Comparison of ENCODE assay signal across 8 cellular contexts in the genomic region with DNA sequence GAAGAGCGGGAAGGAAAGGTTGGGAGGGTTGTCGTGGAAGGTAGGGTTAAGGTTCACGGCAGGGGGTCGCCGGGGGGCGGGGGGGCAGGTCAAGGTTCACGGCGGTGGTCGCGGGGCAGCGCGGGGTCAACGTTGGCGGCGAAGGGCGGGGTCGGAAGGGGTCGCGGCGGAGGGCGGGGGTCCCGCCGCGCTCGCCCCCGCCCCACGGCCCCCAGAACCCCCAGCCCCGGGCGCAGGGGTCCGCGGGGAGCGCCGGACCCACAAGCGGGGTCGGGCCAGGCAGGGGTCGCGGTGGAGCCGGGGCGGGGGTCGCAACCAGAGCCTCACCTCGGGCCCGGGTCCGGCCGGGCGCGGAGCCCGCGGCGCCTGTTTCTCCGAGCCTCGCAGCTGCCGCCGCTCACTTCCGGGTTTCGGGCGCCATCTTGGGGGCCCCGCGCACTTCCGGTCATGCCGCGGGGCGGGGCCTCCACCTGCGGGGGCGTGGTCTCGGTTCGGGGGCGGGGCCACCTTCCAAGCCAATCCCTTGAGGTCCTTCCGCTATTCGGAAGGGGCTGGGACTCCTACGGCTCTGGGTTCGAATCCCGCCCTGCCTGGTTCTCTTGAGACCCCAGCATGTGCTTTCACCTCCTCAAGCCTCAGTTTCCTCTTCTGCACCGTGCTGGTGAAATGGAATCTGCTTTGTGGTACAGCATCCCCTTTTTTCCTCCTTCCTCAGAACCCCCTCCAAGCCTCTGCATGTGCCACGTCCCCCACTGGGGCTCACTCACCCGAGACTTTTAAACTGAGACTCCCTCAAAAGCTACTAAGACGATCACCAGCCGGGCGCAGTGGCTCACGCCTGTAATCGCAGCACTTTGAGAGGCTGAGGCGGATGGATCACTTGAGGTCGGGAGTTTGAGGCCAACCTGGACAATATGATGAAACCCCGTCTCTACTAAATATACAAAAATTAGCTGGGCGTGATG. TPM values are rescaled to one million over a fixed set of nuclear protein-coding genes. Genes with fewer than 3 reads are reported as not detected.
DNase-seq lines count a peak whose midpoint lies in the region; ATAC-seq, FAIRE-seq and TF ChIP-seq lines count a peak whose summit lies in the region.

A gene with protein sequence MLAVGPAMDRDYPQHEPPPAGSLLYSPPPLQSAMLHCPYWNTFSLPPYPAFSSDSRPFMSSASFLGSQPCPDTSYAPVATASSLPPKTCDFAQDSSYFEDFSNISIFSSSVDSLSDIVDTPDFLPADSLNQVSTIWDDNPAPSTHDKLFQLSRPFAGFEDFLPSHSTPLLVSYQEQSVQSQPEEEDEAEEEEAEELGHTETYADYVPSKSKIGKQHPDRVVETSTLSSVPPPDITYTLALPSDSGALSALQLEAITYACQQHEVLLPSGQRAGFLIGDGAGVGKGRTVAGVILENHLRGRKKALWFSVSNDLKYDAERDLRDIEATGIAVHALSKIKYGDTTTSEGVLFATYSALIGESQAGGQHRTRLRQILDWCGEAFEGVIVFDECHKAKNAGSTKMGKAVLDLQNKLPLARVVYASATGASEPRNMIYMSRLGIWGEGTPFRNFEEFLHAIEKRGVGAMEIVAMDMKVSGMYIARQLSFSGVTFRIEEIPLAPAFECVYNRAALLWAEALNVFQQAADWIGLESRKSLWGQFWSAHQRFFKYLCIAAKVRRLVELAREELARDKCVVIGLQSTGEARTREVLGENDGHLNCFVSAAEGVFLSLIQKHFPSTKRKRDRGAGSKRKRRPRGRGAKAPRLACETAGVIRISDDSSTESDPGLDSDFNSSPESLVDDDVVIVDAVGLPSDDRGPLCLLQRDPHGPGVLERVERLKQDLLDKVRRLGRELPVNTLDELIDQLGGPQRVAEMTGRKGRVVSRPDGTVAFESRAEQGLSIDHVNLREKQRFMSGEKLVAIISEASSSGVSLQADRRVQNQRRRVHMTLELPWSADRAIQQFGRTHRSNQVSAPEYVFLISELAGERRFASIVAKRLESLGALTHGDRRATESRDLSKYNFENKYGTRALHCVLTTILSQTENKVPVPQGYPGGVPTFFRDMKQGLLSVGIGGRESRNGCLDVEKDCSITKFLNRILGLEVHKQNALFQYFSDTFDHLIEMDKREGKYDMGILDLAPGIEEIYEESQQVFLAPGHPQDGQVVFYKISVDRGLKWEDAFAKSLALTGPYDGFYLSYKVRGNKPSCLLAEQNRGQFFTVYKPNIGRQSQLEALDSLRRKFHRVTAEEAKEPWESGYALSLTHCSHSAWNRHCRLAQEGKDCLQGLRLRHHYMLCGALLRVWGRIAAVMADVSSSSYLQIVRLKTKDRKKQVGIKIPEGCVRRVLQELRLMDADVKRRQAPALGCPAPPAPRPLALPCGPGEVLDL (N-terminal part only) (minus strand): TSS at position 424 of the 965 bp plus-strand sequence. CDS start 19,992 bp downstream, outside the sequence.

- no peaks in the 10 kb centered on the region for H3K27me3 ChIP-seq in right lobe of liver

- WGBS in right lobe of liver (ENCODE audit: insufficient coverage, low coverage, low lambda C conversion rate, missing lambda C conversion rate), result 29% methylated on average over 33 of the region's 84 CpGs

- H3K9me3 ChIP-seq in right lobe of liver, result no peaks in the 10 kb centered on the region

- peaks cover 10% of the 10 kb centered on the region for H3K36me3 Mint-ChIP-seq in activated CD4-positive, alpha-beta memory T cell treated with anti-CD3 and anti-CD28 coated beads for 36 hours

- DNase-seq in GM12892 (ENCODE audit: insufficient read length) (peak; percentile 100), NCI-H748 (lab: John Stamatoyannopoulos, UW; ENCODE audit: unreplicated experiment) (peak; percentile 77), dermis microvascular lymphatic vessel endothelial cell (ENCODE audit: low read depth in 2 of 2) (peak; percentile 63 to 88), right lobe of liver (peak; percentile 89 to 94 (median 91))
- peak; percentile 96 for DNase-seq in activated CD4-positive, alpha-beta memory T cell treated with anti-CD3 and anti-CD28 coated beads for 36 hours
- peak; percentile 93 for DNase-seq in stimulated activated CD4-positive, alpha-beta T cell treated with anti-CD3 and anti-CD28 coated beads, Interleukin-4, amount 100 ng/mL, for 24 hours

- peaks cover 32% of the 10 kb centered on the region for H3K4me1 Mint-ChIP-seq in activated CD4-positive, alpha-beta memory T cell treated with anti-CD3 and anti-CD28 coated beads for 36 hours (ENCODE audit: low read depth)

- peak within 1 kb of the TSS; percentile 91 to 98 (median 96) for H3K27ac ChIP-seq in right lobe of liver

- peak; percentile 95 for FAIRE-seq in GM12892 (lab: Jason Lieb, UNC)

- POLR2A ChIA-PET in activated CD4-positive, alpha-beta memory T cell treated with anti-CD3 and anti-CD28 coated beads for 36 hours (lab: Charles Lee), result interaction anchor here (0.6 to 1.8 kb wide), 3 partner anchors 18 to 95 kb away, joined by 3 to 4 read pairs (median 3); a partner anchor contains a TSS

- H3K4me3 ChIP-seq in right lobe of liver, result peak within 1 kb of the TSS; percentile 74 to 95 (median 78)

- no peaks in the 10 kb centered on the region for H3K27me3 Mint-ChIP-seq in activated CD4-positive, alpha-beta memory T cell treated with anti-CD3 and anti-CD28 coated beads for 36 hours

- H3K4me3 Mint-ChIP-seq in activated CD4-positive, alpha-beta memory T cell treated with anti-CD3 and anti-CD28 coated beads for 36 hours, result peak within 1 kb of the TSS; percentile 89

- TF ChIP-seq CTCF in right lobe of liver (IDR thresholded peaks at IDR 0.05), result no peak

- no peaks in the 10 kb centered on the region for H3K9me3 Mint-ChIP-seq in activated CD4-positive, alpha-beta memory T cell treated with anti-CD3 and anti-CD28 coated beads for 36 hours

- intact Hi-C loops in activated CD4-positive, alpha-beta memory T cell treated with anti-CD3 and anti-CD28 coated beads for 36 hours (cut with micrococcal nuclease), result loop anchor here (1.0 kb wide), 1 partner anchor 42 kb away; no protein-coding TSS in a partner anchor
- intact Hi-C loops in right lobe of liver (cut with DNase I), result no loop called here

- peaks cover 0 to 31% (median 15%) of the 10 kb centered on the region in 4 donors for H3K4me1 ChIP-seq in right lobe of liver

- CTCF ChIA-PET in activated CD4-positive, alpha-beta memory T cell treated with anti-CD3 and anti-CD28 coated beads for 36 hours (lab: Charles Lee), result interaction anchor here (0.6 kb wide), 1 partner anchor 41 kb away, joined by 6 read pairs; no protein-coding TSS in a partner anchor

- H3K36me3 ChIP-seq in right lobe of liver, result no peaks in the 10 kb centered on the region

- ATAC-seq in HG03342 (IDR thresholded peaks at IDR 0.05; ENCODE audit: unreplicated experiment) (peak; percentile 60), right lobe of liver (peak; percentile 63 to 88 (median 78)), GM18861 (IDR thresholded peaks at IDR 0.05; ENCODE audit: unreplicated experiment) (no peak)

- H3K27ac Mint-ChIP-seq in activated CD4-positive, alpha-beta memory T cell treated with anti-CD3 and anti-CD28 coated beads for 36 hours, result peak within 1 kb of the TSS; percentile 92

- peak; percentile 90 for TF ChIP-seq POLR2A in GM12892 (IDR thresholded peaks at IDR 0.05; ENCODE audit: low read depth, low read length)
- peak; percentile 87 for TF ChIP-seq POLR2A in right lobe of liver (IDR thresholded peaks at IDR 0.05)

RNA-seq across cellular contexts. Expression of the gene that starts here (rescaled TPM):
- 6.4 TPM for polyA plus RNA-seq in GM12892 (2012; ENCODE audit: missing spikeins)
- total RNA-seq in activated CD4-positive, alpha-beta memory T cell treated with anti-CD3 and anti-CD28 coated beads for 36 hours, result 100 to 1,000 TPM in 1 of 2 experiments, 10 to 100 TPM in 1; 96.9 to 110 TPM
- 14.8 and 29.0 TPM in 2 replicates for total RNA-seq in dermis microvascular lymphatic vessel endothelial cell
- 10 to 100 TPM; 21.5 to 54.4 (median 25.5) TPM for total RNA-seq in right lobe of liver
